ENCODE assay signal across 19 cellular contexts in genomic region chr2:234275515-234275914, GRCh38.
DNase-seq lines count a peak whose midpoint lies in the region; ATAC-seq and TF ChIP-seq lines count a peak whose summit lies in the region.
"Had no signal": no experiment of that assay in that cellular context is flagged by ENCODE, and none has a peak within 500 bp of the region (broad histone marks: within the 10 kb centered on the region; RNA-seq: fewer than 3 reads in every experiment).

No MANE protein-coding gene starts in this region.

- H3K9me3 Mint-ChIP-seq in stimulated activated naive CD8-positive, alpha-beta T cell treated with anti-CD3 and anti-CD28 coated beads, Interleukin-15, Interleukin-2, amounts not matched to agents 100 ng/mL and 50 ng/mL, for 24 hours, result peaks cover 10% of the 10 kb centered on the region

- H3K27me3 Mint-ChIP-seq in stimulated activated naive CD8-positive, alpha-beta T cell treated with anti-CD3 and anti-CD28 coated beads, Interleukin-15, Interleukin-2, amounts not matched to agents 100 ng/mL and 50 ng/mL, for 24 hours, result no peaks in the 10 kb centered on the region

- no peaks in the 10 kb centered on the region for H3K27me3 ChIP-seq in body of pancreas
- H3K27me3 ChIP-seq: hepatocyte, ovary, right lobe of liver, thyroid gland had no signal

- H3K4me3 Mint-ChIP-seq in stimulated activated naive CD8-positive, alpha-beta T cell treated with anti-CD3 and anti-CD28 coated beads, Interleukin-15, Interleukin-2, amounts not matched to agents 100 ng/mL and 50 ng/mL, for 24 hours, result no peak overlapping the region
- H3K4me3 Mint-ChIP-seq: stimulated activated memory B cell treated with anti-CD40 and anti-IgM and Interleukin-4, amounts not matched to agents 10 μg/mL and 1 μg/mL and 100 μg/mL, for 72 hours had no signal

- H3K36me3 ChIP-seq in body of pancreas (replicated peaks in 1 of 2; ENCODE audit: insufficient read depth in 1 of 2, low read depth in 2 of 2), result no peaks in the 10 kb centered on the region
- H3K36me3 ChIP-seq: adrenal gland, ovary, right lobe of liver, thyroid gland had no signal

- H3K36me3 Mint-ChIP-seq in stimulated activated naive CD8-positive, alpha-beta T cell treated with anti-CD3 and anti-CD28 coated beads, Interleukin-15, Interleukin-2, amounts not matched to agents 100 ng/mL and 50 ng/mL, for 24 hours (ENCODE audit: low read depth), result peaks cover 14% of the 10 kb centered on the region
- H3K36me3 Mint-ChIP-seq: stimulated activated memory B cell treated with anti-CD40 and anti-IgM and Interleukin-4, amounts not matched to agents 10 μg/mL and 1 μg/mL and 100 μg/mL, for 72 hours had no signal

- DNase-seq in stimulated activated naive CD8-positive, alpha-beta T cell treated with anti-CD3 and anti-CD28 coated beads, Interleukin-15, Interleukin-2, amounts not matched to agents 100 U/mL and 50 U/mL, for 24 hours, result no peak
- DNase-seq in NCI-H2081 (lab: John Stamatoyannopoulos, UW) (peak; percentile 71 to 90), body of pancreas (peak in 3 of 4 donors; percentile 31 to 70 (median 54)), glomerular visceral epithelial cell (ENCODE audit: extremely low spot score) (no peak)
- no peak for DNase-seq in activated CD4-positive, CD25-positive, alpha-beta regulatory T cell treated with anti-CD3 and anti-CD28 coated beads, Interleukin-2, amount 50 U/mL, for 72 hours
- DNase-seq: activated CD4-positive, alpha-beta T cell treated with anti-CD3 and anti-CD28 coated beads for 1 hour; activated effector memory CD4-positive, alpha-beta T cell treated with anti-CD3 and anti-CD28 coated beads, Interleukin-2, amount 50 U/mL, for 16 hours; adrenal gland; GOT3; NCI-H1436; NCI-H526 treated with DMSO at 0.1 percent for 48 hours; ovary; right lobe of liver; thyroid gland had no signal

- peaks cover 81% of the 10 kb centered on the region for H3K4me1 Mint-ChIP-seq in stimulated activated naive CD8-positive, alpha-beta T cell treated with anti-CD3 and anti-CD28 coated beads, Interleukin-15, Interleukin-2, amounts not matched to agents 100 ng/mL and 50 ng/mL, for 24 hours (ENCODE audit: low read depth)

- intact Hi-C loops in body of pancreas (cut with DNase I), result no loop called here

- 27 to 31% methylated on average over 2 of the region's 2 CpGs for WGBS in body of pancreas, 2 donors

- peaks cover 9% of the 10 kb centered on the region for H3K4me1 ChIP-seq in body of pancreas
- H3K4me1 ChIP-seq: adrenal gland, right lobe of liver, thyroid gland had no signal

- TF ChIP-seq POLR2A in body of pancreas (IDR thresholded peaks at IDR 0.05), result no peak

- no peak for ATAC-seq in stimulated activated naive CD8-positive, alpha-beta T cell treated with anti-CD3 and anti-CD28 coated beads, Interleukin-15, Interleukin-2, amounts not matched to agents 100 U/mL and 50 U/mL, for 24 hours
- no peak for ATAC-seq in body of pancreas
- ATAC-seq in HG03432 (IDR thresholded peaks at IDR 0.05; ENCODE audit: unreplicated experiment), result no peak
- ATAC-seq: stimulated activated memory B cell treated with anti-CD40 and anti-IgM and Interleukin-4, amounts not matched to agents 10 μg/mL and 1 μg/mL and 100 μg/mL, for 72 hours had no signal

- peak overlapping the region; percentile 5 for H3K27ac Mint-ChIP-seq in stimulated activated naive CD8-positive, alpha-beta T cell treated with anti-CD3 and anti-CD28 coated beads, Interleukin-15, Interleukin-2, amounts not matched to agents 100 ng/mL and 50 ng/mL, for 24 hours
- H3K27ac Mint-ChIP-seq: stimulated activated memory B cell treated with anti-CD40 and anti-IgM and Interleukin-4, amounts not matched to agents 10 μg/mL and 1 μg/mL and 100 μg/mL, for 72 hours had no signal

- TF ChIP-seq CTCF in body of pancreas (IDR thresholded peaks at IDR 0.05), result no peak

- no peak overlapping the region for H3K4me3 ChIP-seq in body of pancreas
- H3K4me3 ChIP-seq: adrenal gland, hepatocyte, ovary, right lobe of liver, SK-N-MC, thyroid gland had no signal

- no peaks in the 10 kb centered on the region for H3K9me3 ChIP-seq in body of pancreas
- H3K9me3 ChIP-seq: adrenal gland, ovary, right lobe of liver, thyroid gland had no signal

- H3K27ac ChIP-seq in body of pancreas, result no peak overlapping the region
- H3K27ac ChIP-seq: adrenal gland, hepatocyte, ovary, right lobe of liver, SK-N-MC, thyroid gland had no signal

Comparison
In these comparisons a context has a peak if more than half of its experiments do, and no peak if none do; other contexts are left out.
1. DNase-seq: peak in NCI-H2081 (2 of 2) and body of pancreas (3 of 4); none in stimulated activated naive CD8-positive, alpha-beta T cell treated with anti-CD3 and anti-CD28 coated beads, Interleukin-15, Interleukin-2, amounts not matched to agents 100 U/mL and 50 U/mL, for 24 hours (single experiment), activated CD4-positive, CD25-positive, alpha-beta regulatory T cell treated with anti-CD3 and anti-CD28 coated beads, Interleukin-2, amount 50 U/mL, for 72 hours (single experiment) and glomerular visceral epithelial cell (single experiment).